Comparison of ENCODE assay signal across 12 cellular contexts in the genomic region with DNA sequence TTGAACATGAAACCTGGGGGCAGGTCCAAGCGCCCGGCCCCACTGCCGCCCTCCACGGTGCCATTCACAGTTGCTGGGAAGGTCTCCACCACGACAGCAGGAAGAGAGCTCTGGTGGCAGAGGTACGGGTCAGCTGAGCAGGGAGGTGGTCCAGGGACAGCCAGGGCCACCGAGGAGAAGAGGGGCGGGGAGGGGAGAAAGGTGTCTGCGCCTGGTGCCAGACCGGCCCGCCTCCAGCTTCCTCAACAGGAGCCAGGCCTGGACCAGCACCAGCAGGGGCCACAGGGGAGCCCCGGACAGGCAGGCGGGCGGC. TPM values are rescaled to one million over a fixed set of nuclear protein-coding genes. Genes with fewer than 3 reads are reported as not detected.
DNase-seq lines count a peak whose midpoint lies in the region; ATAC-seq and TF ChIP-seq lines count a peak whose summit lies in the region.
"Had no signal": no experiment of that assay in that cellular context is flagged by ENCODE, and none has a peak within 500 bp of the region (broad histone marks: within the 10 kb centered on the region; RNA-seq: fewer than 3 reads in every experiment).

No MANE protein-coding gene starts in this region.

- H3K27ac ChIP-seq in left ventricle myocardium inferior (replicated peaks) (no peak overlapping the region), angular gyrus (ENCODE audit: low read depth, low read length) (peak overlapping the region; percentile 22), psoas muscle (peak overlapping the region; percentile 75)
- H3K27ac ChIP-seq: neural progenitor cell, skin epidermis, testis, VCaP had no signal

- TF ChIP-seq CTCF in left ventricle myocardium inferior (IDR thresholded peaks at IDR 0.05; ENCODE audit: borderline replicate concordance) (no peak), psoas muscle (IDR thresholded peaks at IDR 0.05) (no peak)

- H3K36me3 ChIP-seq in left ventricle myocardium inferior (peaks cover 6% of the 10 kb centered on the region), psoas muscle (ENCODE audit: insufficient read depth in 1 of 2, low read depth in 1 of 2) (peaks cover 0 to 33% of the 10 kb centered on the region in 2 donors)
- H3K36me3 ChIP-seq: neural progenitor cell had no signal

- 27 to 49% (median 35%) methylated on average over 13 to 14 of the region's 14 CpGs for WGBS in psoas muscle, 3 donors

- intact Hi-C loops in left ventricle myocardium inferior (cut with micrococcal nuclease) (no loop called here), Right ventricle myocardium superior (cut with DNase I) (no loop called here), psoas muscle (cut with DNase I) (no loop called here)

- no peak overlapping the region for H3K4me3 ChIP-seq in left ventricle myocardium inferior
- no peak overlapping the region for H3K4me3 ChIP-seq in psoas muscle
- H3K4me3 ChIP-seq: neural progenitor cell, skin epidermis, testis had no signal

- H3K9me3 ChIP-seq in left ventricle myocardium inferior (replicated peaks), result no peaks in the 10 kb centered on the region
- no peaks in the 10 kb centered on the region for H3K9me3 ChIP-seq in psoas muscle
- H3K9me3 ChIP-seq: testis had no signal

- DNase-seq in left ventricle myocardium inferior (peak; percentile 16), Right ventricle myocardium superior (no peak), psoas muscle (peak; percentile 45 to 73), NCI-H2107 (lab: John Stamatoyannopoulos, UW) (no peak), HK-2 (ENCODE audit: unreplicated experiment) (no peak)
- DNase-seq in stimulated activated CD4-positive, alpha-beta T cell treated with anti-CD3 and anti-CD28 coated beads, Interleukin-2, amount 100 ng/mL, for 48 hours, result no peak
- DNase-seq: stimulated activated naive B cell treated with anti-CD40 and anti-IgM and Interleukin-4, amounts not matched to agents 10 μg/mL and 1 μg/mL and 100 μg/mL, for 72 hours had no signal

- no peak for ATAC-seq in Right ventricle myocardium superior (ENCODE audit: poor library complexity)
- ATAC-seq in psoas muscle, result no peak

- H3K4me1 ChIP-seq in left ventricle myocardium inferior (peaks cover 13% of the 10 kb centered on the region), psoas muscle (peaks cover 63% of the 10 kb centered on the region)
- H3K4me1 ChIP-seq: neural progenitor cell had no signal

- H3K27me3 ChIP-seq in left ventricle myocardium inferior (ENCODE audit: low read depth) (no peaks in the 10 kb centered on the region), psoas muscle (ENCODE audit: insufficient read depth in 3 of 3, low read length in 2 of 3) (no peaks in the 10 kb centered on the region)
- H3K27me3 ChIP-seq: neural progenitor cell, testis had no signal

RNA-seq across cellular contexts. Expression of a gene that starts 56.2 kb away (rescaled TPM):
- 15.8 TPM for total RNA-seq in left ventricle myocardium inferior
- total RNA-seq in Right ventricle myocardium superior, result 15.7 TPM
- total RNA-seq in psoas muscle, result 1,000 to 10,000 TPM; 1,036 to 1,643 (median 1,260) TPM
- 1,000 to 10,000 TPM in 2 of 3 donors, 100 to 1,000 TPM in 1; 615 to 1,667 (median 1,547) TPM for polyA plus RNA-seq in psoas muscle

Comparison
In these comparisons a context has a peak if more than half of its experiments do, and no peak if none do; other contexts are left out.
1. DNase-seq: peak in left ventricle myocardium inferior (single experiment) and psoas muscle (2 of 2); none in Right ventricle myocardium superior (single experiment), stimulated activated CD4-positive, alpha-beta T cell treated with anti-CD3 and anti-CD28 coated beads, Interleukin-2, amount 100 ng/mL, for 48 hours (0 of 2), NCI-H2107 (single experiment) and HK-2 (single experiment).
2. RNA of a gene that starts 56.2 kb away (total RNA-seq): 1,036 to 1,643 TPM in psoas muscle; 15.8 TPM in left ventricle myocardium inferior (single experiment) and 15.7 TPM in Right ventricle myocardium superior (single experiment); every median in the first group is over 10 times any median in the second.